17 cellular contexts compared by ENCODE assay signal in the genomic region with DNA sequence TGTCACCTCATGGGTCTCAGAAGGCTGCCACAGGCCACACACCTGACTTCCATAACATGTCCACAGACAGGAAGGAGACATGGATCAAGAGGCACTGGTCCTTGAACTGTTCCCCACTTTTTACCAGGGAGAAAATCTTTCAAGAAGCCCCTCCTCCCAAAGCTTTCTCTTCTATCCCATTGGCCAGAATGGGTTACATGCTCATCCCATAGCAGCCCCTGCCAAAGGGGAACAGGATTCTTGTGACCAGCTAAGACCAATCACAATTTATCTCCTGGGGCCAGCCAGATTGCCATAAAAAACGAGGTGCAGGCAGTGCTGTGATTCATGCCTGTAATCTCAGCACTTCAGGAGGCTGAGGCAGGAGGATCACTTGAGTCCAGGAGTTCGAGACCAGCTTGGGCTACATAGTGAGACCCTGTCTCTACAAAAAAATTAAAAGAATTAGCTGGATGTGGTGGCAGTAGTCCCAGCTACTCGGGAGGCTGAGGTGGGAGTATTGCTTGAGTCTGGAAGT. TPM values are rescaled to one million over a fixed set of nuclear protein-coding genes. Genes with fewer than 3 reads are reported as not detected.
DNase-seq lines count a peak whose midpoint lies in the region; ATAC-seq and TF ChIP-seq lines count a peak whose summit lies in the region.
"Had no signal": no experiment of that assay in that cellular context is flagged by ENCODE, and none has a peak within 500 bp of the region (broad histone marks: within the 10 kb centered on the region; RNA-seq: fewer than 3 reads in every experiment).

No MANE protein-coding gene starts in this region.

- H3K79me2 ChIP-seq in KMS-11 (ENCODE audit: insufficient read depth, low read depth) = no peaks in the 10 kb centered on the region

- no peak overlapping the region for H3K4me3 ChIP-seq in KMS-11 (IDR thresholded peaks at IDR 0.05; ENCODE audit: insufficient read depth, low read depth, low read length)
- H3K4me3 ChIP-seq in MG63 = no peak overlapping the region
- H3K4me3 ChIP-seq in coronary artery = no peak overlapping the region
- no peak overlapping the region for H3K4me3 ChIP-seq in tibial artery
- H3K4me3 ChIP-seq in neuronal stem cell (ENCODE audit: low read length in 2 of 2) = no peak overlapping the region
- H3K4me3 ChIP-seq: SJSA1 had no signal

- no peaks in the 10 kb centered on the region for H4K20me1 ChIP-seq in KMS-11 (ENCODE audit: insufficient read depth)

- H4K91ac ChIP-seq in neuronal stem cell (ENCODE audit: low read depth, low read length, poor library complexity) = no peak overlapping the region

- H2AFZ ChIP-seq in KMS-11 (ENCODE audit: low read depth) = peak overlapping the region; percentile 15; the same call in 1 of the 2 replicates
- no peak overlapping the region for H2AFZ ChIP-seq in neuronal stem cell (ENCODE audit: low read length)

- no peak overlapping the region for H3K4ac ChIP-seq in neuronal stem cell (ENCODE audit: low read length)

- H3K36me3 ChIP-seq in KMS-11 (ENCODE audit: insufficient read depth) (no peaks in the 10 kb centered on the region), MG63 (no peaks in the 10 kb centered on the region), tibial artery (no peaks in the 10 kb centered on the region), neuronal stem cell (replicated peaks in 1 of 2; ENCODE audit: control insufficient read depth in 2 of 2, insufficient read depth in 2 of 2, low read length in 2 of 2) (no peaks in the 10 kb centered on the region)
- H3K36me3 ChIP-seq: SJSA1 had no signal

- H2BK5ac ChIP-seq in neuronal stem cell (ENCODE audit: low read length) = no peak overlapping the region

- H3K9ac ChIP-seq in KMS-11 (no peak overlapping the region), neuronal stem cell (ENCODE audit: low read depth, low read length, poor library complexity) (no peak overlapping the region)

- H3K14ac ChIP-seq in neuronal stem cell (ENCODE audit: low read length) = no peak overlapping the region

- H3K4me2 ChIP-seq in KMS-11 = no peak overlapping the region
- H3K4me2 ChIP-seq in neuronal stem cell (ENCODE audit: insufficient read depth, low read length, poor library complexity, severe bottlenecking) = no peak overlapping the region

- H2BK12ac ChIP-seq in neuronal stem cell (ENCODE audit: low read length) = no peak overlapping the region

- H2AK5ac ChIP-seq in neuronal stem cell (ENCODE audit: low read depth, low read length) = no peak overlapping the region

- no peak overlapping the region for H4K8ac ChIP-seq in neuronal stem cell (ENCODE audit: low read depth, low read length)

- no peak overlapping the region for H3K18ac ChIP-seq in neuronal stem cell (ENCODE audit: low read length)

- H3K23ac ChIP-seq in neuronal stem cell (ENCODE audit: low read depth, low read length, poor library complexity) = no peak overlapping the region

- no CpG with 5 or more reads among the region's 3 CpGs for WGBS in neuronal stem cell (ENCODE audit: extremely low coverage in 2 of 2, insufficient read length in 2 of 2, insufficient replicate concordance in 1 of 2), 2 donors

- H3K9me3 ChIP-seq in MG63 = no peaks in the 10 kb centered on the region
- H3K9me3 ChIP-seq in tibial artery = no peaks in the 10 kb centered on the region
- H3K9me3 ChIP-seq in neuronal stem cell (replicated peaks in 1 of 2; ENCODE audit: control insufficient read depth in 2 of 2, insufficient read depth in 1 of 2, low read depth in 1 of 2, low read length in 2 of 2) = no peaks in the 10 kb centered on the region
- H3K9me3 ChIP-seq: SJSA1 had no signal

- H3K4me1 ChIP-seq in KMS-11 (ENCODE audit: low read depth, poor library complexity, severe bottlenecking) (no peaks in the 10 kb centered on the region), tibial artery (peaks cover 0 to 44% (median 12%) of the 10 kb centered on the region in 4 donors), neuronal stem cell (ENCODE audit: control insufficient read depth in 2 of 2, insufficient read depth in 1 of 2, low read depth in 1 of 2, low read length in 2 of 2) (peaks cover 0 to 2% of the 10 kb centered on the region in 2 donors)
- H3K4me1 ChIP-seq: SJSA1 had no signal

- no peak overlapping the region for H2BK120ac ChIP-seq in neuronal stem cell (ENCODE audit: low read depth, low read length)

- no peaks in the 10 kb centered on the region for H3K79me1 ChIP-seq in neuronal stem cell (ENCODE audit: low read depth, low read length)

- TF ChIP-seq CTCF in KMS-11 (conservative IDR thresholded peaks at IDR 0.05; ENCODE audit: low read depth, low read length) (no peak), coronary artery (IDR thresholded peaks at IDR 0.05) (no peak), tibial artery (IDR thresholded peaks at IDR 0.05) (no peak)

- H2BK15ac ChIP-seq in neuronal stem cell (ENCODE audit: low read length) = no peak overlapping the region

- H3K27ac ChIP-seq in KMS-11 = no peak overlapping the region
- peak overlapping the region; percentile 21 to 61 for H3K27ac ChIP-seq in coronary artery
- peak overlapping the region; percentile 60 to 68 for H3K27ac ChIP-seq in tibial artery
- H3K27ac ChIP-seq in neuronal stem cell (replicated peaks; ENCODE audit: low read length) = no peak overlapping the region
- H3K27ac ChIP-seq: SJSA1 had no signal

- intact Hi-C loops in tibial artery (cut with DNase I; ENCODE audit: low total_unique reads) = no loop called here

- DNase-seq in MG63 = peak; percentile 34
- no peak for DNase-seq in coronary artery (ENCODE audit: low spot score)
- DNase-seq in tibial artery = peak in 1 of 2 donors; percentile 51
- no peak for DNase-seq in NCI-H69 (lab: John Stamatoyannopoulos, UW)
- DNase-seq in neuronal stem cell (ENCODE audit: low spot score) = no peak
- DNase-seq: Calu3; GF-D8; HCEC 1CT; Karpas-422; NCI-H1694 treated with DMSO at 0.1 percent for 48 hours; NCI-H2227 treated with DMSO at 0.1 percent for 48 hours; NK-92 treated with Interleukin-12 subunit alpha and Interleukin-12 subunit beta, amount 100 ng/mL, for 24 hours; PC-3; Right ventricle myocardium superior had no signal

- no peaks in the 10 kb centered on the region for H3K27me3 ChIP-seq in KMS-11 (ENCODE audit: insufficient read depth, low read depth)
- no peaks in the 10 kb centered on the region for H3K27me3 ChIP-seq in MG63
- H3K27me3 ChIP-seq in tibial artery = no peaks in the 10 kb centered on the region
- H3K27me3 ChIP-seq in neuronal stem cell (ENCODE audit: control insufficient read depth in 3 of 3, insufficient read depth in 3 of 3, low read depth in 1 of 3, low read length in 3 of 3) = peaks cover 0 to 4% (median 0%) of the 10 kb centered on the region in 3 experiments
- H3K27me3 ChIP-seq: SJSA1 had no signal

- no peak for ATAC-seq in HG03378 (IDR thresholded peaks at IDR 0.05; ENCODE audit: unreplicated experiment)
- ATAC-seq: PC-3 had no signal

RNA-seq across cellular contexts. Expression of gene TMEM242, which starts 59.4 kb away (rescaled TPM):
- 6.0 and 6.8 TPM in 2 replicates for total RNA-seq in MG63 (2014; rRNA removed; shearing (Covaris generic); ENCODE audit: low replicate concordance)
- polyA plus RNA-seq in neuronal stem cell (2013, experiment 1 of 2) = 6.3 TPM
- 6.7 TPM for polyA plus RNA-seq in neuronal stem cell (2013, experiment 2 of 2)

Comparison
In these comparisons a context has a peak if more than half of its experiments do, and no peak if none do; other contexts are left out.
1. H3K27ac ChIP-seq: peak in coronary artery (2 of 2) and tibial artery (2 of 2); none in KMS-11 (single experiment) and neuronal stem cell (single experiment).